15 cellular contexts compared by ENCODE assay signal in the genomic region with DNA sequence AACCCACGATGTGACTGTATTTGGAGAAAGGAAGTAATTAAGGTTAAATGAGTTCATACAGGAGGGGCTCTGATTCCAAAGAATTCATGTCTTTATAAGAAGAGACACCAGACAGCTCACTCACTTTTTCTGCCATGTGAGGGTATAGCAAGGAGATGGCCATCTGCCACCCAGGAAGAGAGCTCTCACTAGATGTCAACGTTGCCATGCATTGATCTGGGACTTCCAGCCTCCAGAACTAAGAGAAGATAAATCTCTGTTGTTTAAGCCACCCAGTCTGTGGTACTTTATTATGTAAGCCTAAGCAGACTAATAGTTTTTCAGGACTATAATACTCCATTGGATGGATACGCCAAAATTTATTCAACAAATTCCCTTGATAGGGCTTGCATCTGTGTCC.
DNase-seq lines count a peak whose midpoint lies in the region; ATAC-seq and TF ChIP-seq lines count a peak whose summit lies in the region.
"Had no signal": no experiment of that assay in that cellular context is flagged by ENCODE, and none has a peak within 500 bp of the region (broad histone marks: within the 10 kb centered on the region; RNA-seq: fewer than 3 reads in every experiment).

No MANE protein-coding gene starts in this region.

- no peaks in the 10 kb centered on the region for H3K36me3 Mint-ChIP-seq in CD4-positive, alpha-beta T cell (ENCODE audit: low read depth)
- H3K36me3 Mint-ChIP-seq: CD8-positive, alpha-beta T cell had no signal

- no peaks in the 10 kb centered on the region for H3K9me3 Mint-ChIP-seq in CD4-positive, alpha-beta T cell
- H3K9me3 Mint-ChIP-seq: CD8-positive, alpha-beta T cell; HFFc6 had no signal

- no peak for ATAC-seq in CD4-positive, alpha-beta T cell (ENCODE audit: poor library complexity)
- ATAC-seq: CD8-positive, alpha-beta T cell had no signal

- H3K9me3 ChIP-seq in esophagus muscularis mucosa, result no peaks in the 10 kb centered on the region
- no peaks in the 10 kb centered on the region for H3K9me3 ChIP-seq in CD4-positive, alpha-beta T cell (ENCODE audit: control insufficient read depth, low read length)
- H3K9me3 ChIP-seq: Caco-2, HAP-1 had no signal

- H3K4me3 ChIP-seq in esophagus muscularis mucosa, result no peak overlapping the region
- H3K4me3 ChIP-seq: HAP-1 had no signal

- no peak for TF ChIP-seq EP300 in esophagus muscularis mucosa (IDR thresholded peaks at IDR 0.05)

- POLR2A ChIA-PET in CD4-positive, alpha-beta T cell (lab: Charles Lee), result no interaction called here

- TF ChIP-seq CTCF in esophagus muscularis mucosa (IDR thresholded peaks at IDR 0.05), result no peak
- TF ChIP-seq CTCF in CD4-positive, alpha-beta T cell (IDR thresholded peaks at IDR 0.05), result no peak

- H3K36me3 ChIP-seq in esophagus muscularis mucosa, result no peaks in the 10 kb centered on the region
- H3K36me3 ChIP-seq: HAP-1 had no signal

- H3K4me1 ChIP-seq in esophagus muscularis mucosa, result no peaks in the 10 kb centered on the region
- H3K4me1 ChIP-seq: HAP-1 had no signal

- H3K4me3 Mint-ChIP-seq in CD4-positive, alpha-beta T cell, result no peak overlapping the region
- H3K4me3 Mint-ChIP-seq: CD8-positive, alpha-beta T cell; HFFc6 had no signal

- CTCF ChIA-PET in CD4-positive, alpha-beta T cell (lab: Charles Lee), result no interaction called here

- peaks cover 20% of the 10 kb centered on the region for H3K27me3 Mint-ChIP-seq in CD4-positive, alpha-beta T cell

- intact Hi-C loops in esophagus muscularis mucosa (cut with DNase I), result no loop called here
- intact Hi-C loops in CD4-positive, alpha-beta T cell (cut with DNase I, micrococcal nuclease), result no loop called here

- peak; percentile 28 for DNase-seq in NCI-H82 (lab: John Stamatoyannopoulos, UW)
- DNase-seq in NCI-H82 treated with DMSO at 0.1 percent for 48 hours (lab: John Stamatoyannopoulos, UW; ENCODE audit: unreplicated experiment), result no peak
- DNase-seq in NCI-H69 (lab: John Stamatoyannopoulos, UW), result peak; percentile 34
- peak; percentile 80 for DNase-seq in esophagus muscularis mucosa (ENCODE audit: extremely low spot score)
- no peak for DNase-seq in SKM-1 (lab: John Stamatoyannopoulos, UW; ENCODE audit: unreplicated experiment)
- no peak for DNase-seq in CD4-positive, alpha-beta T cell
- DNase-seq: C1 segment of cervical spinal cord; Caco-2; CD8-positive, alpha-beta T cell; DMS153; DMS79 treated with DMSO at 0.1 percent for 48 hours; GF-D8; GOT3; HFFc6 had no signal

- no peak for TF ChIP-seq POLR2A in esophagus muscularis mucosa (IDR thresholded peaks at IDR 0.05; ENCODE audit: low read depth)

- no peaks in the 10 kb centered on the region for H3K27me3 ChIP-seq in esophagus muscularis mucosa
- H3K27me3 ChIP-seq in CD4-positive, alpha-beta T cell (ENCODE audit: control insufficient read depth, insufficient read depth, low read length), result no peaks in the 10 kb centered on the region

- H3K27ac ChIP-seq in esophagus muscularis mucosa (replicated peaks in 1 of 4), result no peak overlapping the region
- no peak overlapping the region for H3K27ac ChIP-seq in CD4-positive, alpha-beta T cell (ENCODE audit: low read depth, low read length)

- H3K4me1 Mint-ChIP-seq in CD4-positive, alpha-beta T cell (ENCODE audit: low read depth), result no peaks in the 10 kb centered on the region

- no peak overlapping the region for H3K27ac Mint-ChIP-seq in CD4-positive, alpha-beta T cell
- H3K27ac Mint-ChIP-seq: CD8-positive, alpha-beta T cell; HFFc6 had no signal

- 62% methylated on average over 3 of the region's 3 CpGs for WGBS in esophagus muscularis mucosa

Comparison
In these comparisons a context has a peak if more than half of its experiments do, and no peak if none do; other contexts are left out.
1. DNase-seq: peak in NCI-H82 (single experiment), NCI-H69 (single experiment) and esophagus muscularis mucosa (single experiment); none in NCI-H82 treated with DMSO at 0.1 percent for 48 hours (single experiment), SKM-1 (single experiment) and CD4-positive, alpha-beta T cell (0 of 10).